ENCODE assay signal across 8 cellular contexts in the genomic region with DNA sequence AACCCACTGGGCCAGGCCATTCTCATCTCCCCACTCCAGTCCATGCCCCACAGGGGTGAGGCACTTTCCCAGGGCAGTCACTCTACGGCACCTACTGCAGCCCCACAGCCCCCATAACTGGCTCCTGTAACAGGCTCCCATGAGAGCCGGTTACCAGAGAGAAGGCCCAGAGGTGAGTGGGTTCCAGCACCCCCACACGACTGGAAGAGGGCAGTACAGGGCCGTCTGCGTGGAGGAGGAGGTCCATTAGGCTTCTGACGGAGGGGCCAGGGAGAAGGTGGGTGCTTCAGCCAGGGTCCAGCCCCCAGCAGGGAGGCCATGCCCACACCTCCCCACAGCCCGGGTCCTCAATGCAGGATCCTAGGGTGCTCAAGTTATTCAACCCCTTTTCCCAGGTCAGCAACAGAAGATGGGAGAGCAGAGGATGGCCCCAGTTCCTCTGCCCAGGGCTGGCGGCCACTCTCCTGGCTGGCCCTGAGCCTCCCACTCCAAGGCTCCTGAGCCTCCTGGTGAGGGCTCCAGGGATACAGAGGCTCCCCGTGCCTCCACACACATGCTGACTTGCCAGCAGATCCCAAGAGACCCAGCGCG. TPM values are rescaled to one million over a fixed set of nuclear protein-coding genes. Genes with fewer than 3 reads are reported as not detected.
A peak's percentile ranks its signal among the peaks of the same experiment; 100 is the strongest.
DNase-seq lines count a peak whose midpoint lies in the region; ATAC-seq and TF ChIP-seq lines count a peak whose summit lies in the region.

No MANE protein-coding gene starts in this region.

- peaks cover 51% of the 10 kb centered on the region for H3K36me3 ChIP-seq in SJSA1
- peaks cover 19% of the 10 kb centered on the region for H3K36me3 ChIP-seq in skeletal muscle satellite cell (ENCODE audit: insufficient read depth, low read length)

- H3K27me3 ChIP-seq in SJSA1 (replicated peaks) (no peaks in the 10 kb centered on the region), skeletal muscle satellite cell (ENCODE audit: control insufficient read depth, insufficient read depth, low read length) (no peaks in the 10 kb centered on the region)

- DNase-seq in T-helper 2 cell treated with Interferon-gamma antibody and Interleukin-4, amounts not matched to agents 5 μg/mL and 100 μg/mL, for 36 hours (ENCODE audit: low spot score), result no peak
- no peak for DNase-seq in T-helper 2 cell
- DNase-seq in SJSA1 (ENCODE audit: low read depth in 1 of 2, low spot score in 2 of 2), result peak in 1 of 2 experiments; percentile 34
- no peak for DNase-seq in epithelial cell of proximal tubule (ENCODE audit: low read depth)
- no peak for DNase-seq in activated CD4-positive, CD25-positive, alpha-beta regulatory T cell (lab: John Stamatoyannopoulos, UW)
- no peak for DNase-seq in GM19238 (ENCODE audit: insufficient read length, low spot score)

- peak; percentile 16 for TF ChIP-seq CTCF in epithelial cell of proximal tubule (conservative IDR thresholded peaks at IDR 0.05; ENCODE audit: low read depth, low read length)

- 0 out of 2 replicates have a peak, but pooled peaks cover 5% of the 10 kb centered on the region for H3K9me3 ChIP-seq in SJSA1 (replicated peaks)
- H3K9me3 ChIP-seq in skeletal muscle satellite cell (replicated peaks; ENCODE audit: low read length), result no peaks in the 10 kb centered on the region

- H3K27ac ChIP-seq in SJSA1, result peak overlapping the region; percentile 67

- H3K9ac ChIP-seq in skeletal muscle satellite cell (ENCODE audit: low read depth, low read length), result peak overlapping the region; percentile 43

- peaks cover 54% of the 10 kb centered on the region for H3K4me1 ChIP-seq in SJSA1 (replicated peaks)
- peaks cover 43% of the 10 kb centered on the region for H3K4me1 ChIP-seq in skeletal muscle satellite cell (ENCODE audit: control insufficient read depth, insufficient read depth, low read length)

- H3K4me2 ChIP-seq in skeletal muscle satellite cell (ENCODE audit: low read length), result peak overlapping the region; percentile 94

- peaks cover 1% of the 10 kb centered on the region for H3K36me3 Mint-ChIP-seq in T-helper 2 cell treated with Interferon-gamma antibody and Interleukin-4, amounts not matched to agents 5 μg/mL and 100 μg/mL, for 36 hours (ENCODE audit: low read depth)

- H3K4me3 ChIP-seq in SJSA1, result peak overlapping the region; percentile 91
- H3K4me3 ChIP-seq in epithelial cell of proximal tubule (ENCODE audit: low read depth, low read length), result peak overlapping the region; percentile 73
- H3K4me3 ChIP-seq in skeletal muscle satellite cell (ENCODE audit: low read length), result peak overlapping the region; percentile 94

- peaks cover 13% of the 10 kb centered on the region for H3K4me1 Mint-ChIP-seq in T-helper 2 cell treated with Interferon-gamma antibody and Interleukin-4, amounts not matched to agents 5 μg/mL and 100 μg/mL, for 36 hours (ENCODE audit: low read depth)

- H3K9me3 Mint-ChIP-seq in T-helper 2 cell treated with Interferon-gamma antibody and Interleukin-4, amounts not matched to agents 5 μg/mL and 100 μg/mL, for 36 hours, result no peaks in the 10 kb centered on the region

- no peak for ATAC-seq in GM19035 (IDR thresholded peaks at IDR 0.05; ENCODE audit: unreplicated experiment)

- peak overlapping the region; percentile 89 for H3K4me3 Mint-ChIP-seq in T-helper 2 cell treated with Interferon-gamma antibody and Interleukin-4, amounts not matched to agents 5 μg/mL and 100 μg/mL, for 36 hours

- H3K27ac Mint-ChIP-seq in T-helper 2 cell treated with Interferon-gamma antibody and Interleukin-4, amounts not matched to agents 5 μg/mL and 100 μg/mL, for 36 hours, result peak overlapping the region; percentile 80

- no peaks in the 10 kb centered on the region for H3K27me3 Mint-ChIP-seq in T-helper 2 cell treated with Interferon-gamma antibody and Interleukin-4, amounts not matched to agents 5 μg/mL and 100 μg/mL, for 36 hours (ENCODE audit: low read depth)

RNA-seq across cellular contexts. Expression of a gene that starts 1.6 kb away (rescaled TPM):
- 41.1 and 44.8 TPM in 2 replicates for total RNA-seq in SJSA1 (2014; rRNA removed; shearing (Covaris generic))
- 21.8 and 29.1 TPM in 2 replicates for total RNA-seq in epithelial cell of proximal tubule
- 30.9 and 34.5 TPM in 2 replicates for total RNA-seq in skeletal muscle satellite cell (2012; rRNA removed)

RNA-seq across cellular contexts. Expression of a gene that starts 2.2 kb away (rescaled TPM):
- 27.3 and 35.1 TPM in 2 replicates for total RNA-seq in SJSA1 (2014; rRNA removed; shearing (Covaris generic))
- 46.5 and 92.7 TPM in 2 replicates for total RNA-seq in epithelial cell of proximal tubule
- 42.1 and 52.4 TPM in 2 replicates for total RNA-seq in skeletal muscle satellite cell (2012; rRNA removed)

RNA-seq across cellular contexts. Expression of a gene that starts 18.3 kb away (rescaled TPM):
- total RNA-seq in SJSA1 (2014; rRNA removed; shearing (Covaris generic)), result 66.7 and 81.0 TPM in 2 replicates
- 58.7 and 118 TPM in 2 replicates for total RNA-seq in epithelial cell of proximal tubule
- 71.5 and 74.3 TPM in 2 replicates for total RNA-seq in skeletal muscle satellite cell (2012; rRNA removed)

RNA-seq across cellular contexts. Expression of a gene that starts 18.4 kb away (rescaled TPM):
- 29.4 and 39.2 TPM in 2 replicates for total RNA-seq in SJSA1 (2014; rRNA removed; shearing (Covaris generic))
- total RNA-seq in epithelial cell of proximal tubule, result 40.1 and 42.4 TPM in 2 replicates
- 12.2 and 17.5 TPM in 2 replicates for total RNA-seq in skeletal muscle satellite cell (2012; rRNA removed)

RNA-seq across cellular contexts. Expression of a gene that starts 24.9 kb away (rescaled TPM):
- 0.03 and 0.16 TPM in 2 replicates for total RNA-seq in SJSA1 (2014; rRNA removed; shearing (Covaris generic))
- not detected in 2 replicates for total RNA-seq in epithelial cell of proximal tubule
- under 0.01 and 0.44 TPM in 2 replicates for total RNA-seq in skeletal muscle satellite cell (2012; rRNA removed)
